1 cellular context compared by ENCODE assay signal in genomic region chr11:74185695-74186094, GRCh38.
TF ChIP-seq lines count a peak whose summit lies in the region.

No MANE protein-coding gene starts in this region.

TF ChIP-seq in K562, 482 proteins besides CTCF, POLR2A, EP300 and RAD21 (continued from another document and continues in another):
- TF ChIP-seq, protein P1, sequence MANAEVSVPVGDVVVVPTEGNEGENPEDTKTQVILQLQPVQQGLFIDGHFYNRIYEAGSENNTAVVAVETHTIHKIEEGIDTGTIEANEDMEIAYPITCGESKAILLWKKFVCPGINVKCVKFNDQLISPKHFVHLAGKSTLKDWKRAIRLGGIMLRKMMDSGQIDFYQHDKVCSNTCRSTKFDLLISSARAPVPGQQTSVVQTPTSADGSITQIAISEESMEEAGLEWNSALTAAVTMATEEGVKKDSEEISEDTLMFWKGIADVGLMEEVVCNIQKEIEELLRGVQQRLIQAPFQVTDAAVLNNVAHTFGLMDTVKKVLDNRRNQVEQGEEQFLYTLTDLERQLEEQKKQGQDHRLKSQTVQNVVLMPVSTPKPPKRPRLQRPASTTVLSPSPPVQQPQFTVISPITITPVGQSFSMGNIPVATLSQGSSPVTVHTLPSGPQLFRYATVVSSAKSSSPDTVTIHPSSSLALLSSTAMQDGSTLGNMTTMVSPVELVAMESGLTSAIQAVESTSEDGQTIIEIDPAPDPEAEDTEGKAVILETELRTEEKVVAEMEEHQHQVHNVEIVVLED (CRISPR knock-in tag; IDR thresholded peaks at IDR 0.05) = no peak
- TF ChIP-seq ESRRB (CRISPR knock-in tag; IDR thresholded peaks at IDR 0.05; ENCODE audit: borderline replicate concordance) (no peak), CBX8 (IDR thresholded peaks at IDR 0.05; ENCODE audit: borderline replicate concordance, extremely low read depth, low read depth, low read length, poor library complexity, severe bottlenecking) (no peak), MTA1 (IDR thresholded peaks at IDR 0.05; ENCODE audit: borderline replicate concordance) (no peak), NR1H2 (CRISPR knock-in tag; IDR thresholded peaks at IDR 0.05) (no peak), MAFF (IDR thresholded peaks at IDR 0.05; ENCODE audit: low read length) (peak; percentile 51; the same call in 1 of the 2 replicates), CEBPG (CRISPR knock-in tag; IDR thresholded peaks at IDR 0.05) (no peak), CEBPG (tag; conservative IDR thresholded peaks at IDR 0.05 in 1 of 2, IDR thresholded peaks at IDR 0.05 in 1 of 2) (no peak), SRSF9 (IDR thresholded peaks at IDR 0.05; ENCODE audit: borderline replicate concordance, low read depth, low read length) (no peak), TRIM28 (IDR thresholded peaks at IDR 0.05) (no peak), ZNF592 (IDR thresholded peaks at IDR 0.05) (no peak), NCOA6 (IDR thresholded peaks at IDR 0.05) (no peak), SIRT6 (IDR thresholded peaks at IDR 0.05; ENCODE audit: low read depth, low read length) (no peak), CXXC5 (CRISPR knock-in tag; IDR thresholded peaks at IDR 0.05) (no peak), FOXA1 (IDR thresholded peaks at IDR 0.05; ENCODE audit: borderline replicate concordance) (no peak), HBP1 (CRISPR knock-in tag; IDR thresholded peaks at IDR 0.05) (no peak), DACH1 (IDR thresholded peaks at IDR 0.05; ENCODE audit: partially characterized antibody) (no peak), NONO (IDR thresholded peaks at IDR 0.05; ENCODE audit: low read depth in 2 of 2, low read length in 1 of 2) (no peak), THAP12 (CRISPR knock-in tag; IDR thresholded peaks at IDR 0.05) (no peak), HMBOX1 (IDR thresholded peaks at IDR 0.05) (no peak), KLF6 (CRISPR knock-in tag; IDR thresholded peaks at IDR 0.05; ENCODE audit: borderline replicate concordance) (no peak), FOXK2 (conservative IDR thresholded peaks at IDR 0.05 in 1 of 2, IDR thresholded peaks at IDR 0.05 in 1 of 2; ENCODE audit: low read depth in 2 of 2) (no peak), C11orf30 (IDR thresholded peaks at IDR 0.05; ENCODE audit: low read depth) (peak; percentile 71), ELK3 (CRISPR knock-in tag; IDR thresholded peaks at IDR 0.05) (no peak), ZNF316 (IDR thresholded peaks at IDR 0.05) (peak; percentile 67), KAT2B (IDR thresholded peaks at IDR 0.05; ENCODE audit: low read depth, low read length) (no peak), ZNF75A (CRISPR knock-in tag; IDR thresholded peaks at IDR 0.05) (no peak), MIER1 (IDR thresholded peaks at IDR 0.05; ENCODE audit: low read depth) (no peak), TGIF2 (CRISPR knock-in tag; IDR thresholded peaks at IDR 0.05) (no peak), ZBTB8A (IDR thresholded peaks at IDR 0.05; ENCODE audit: partially characterized antibody) (no peak), ZNF830 (CRISPR knock-in tag; IDR thresholded peaks at IDR 0.05) (no peak)
- TF ChIP-seq, protein P2, sequence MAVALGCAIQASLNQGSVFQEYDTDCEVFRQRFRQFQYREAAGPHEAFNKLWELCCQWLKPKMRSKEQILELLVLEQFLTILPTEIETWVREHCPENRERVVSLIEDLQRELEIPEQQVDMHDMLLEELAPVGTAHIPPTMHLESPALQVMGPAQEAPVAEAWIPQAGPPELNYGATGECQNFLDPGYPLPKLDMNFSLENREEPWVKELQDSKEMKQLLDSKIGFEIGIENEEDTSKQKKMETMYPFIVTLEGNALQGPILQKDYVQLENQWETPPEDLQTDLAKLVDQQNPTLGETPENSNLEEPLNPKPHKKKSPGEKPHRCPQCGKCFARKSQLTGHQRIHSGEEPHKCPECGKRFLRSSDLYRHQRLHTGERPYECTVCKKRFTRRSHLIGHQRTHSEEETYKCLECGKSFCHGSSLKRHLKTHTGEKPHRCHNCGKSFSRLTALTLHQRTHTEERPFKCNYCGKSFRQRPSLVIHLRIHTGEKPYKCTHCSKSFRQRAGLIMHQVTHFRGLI (CRISPR knock-in tag; IDR thresholded peaks at IDR 0.05) = no peak
- TF ChIP-seq, protein P3, sequence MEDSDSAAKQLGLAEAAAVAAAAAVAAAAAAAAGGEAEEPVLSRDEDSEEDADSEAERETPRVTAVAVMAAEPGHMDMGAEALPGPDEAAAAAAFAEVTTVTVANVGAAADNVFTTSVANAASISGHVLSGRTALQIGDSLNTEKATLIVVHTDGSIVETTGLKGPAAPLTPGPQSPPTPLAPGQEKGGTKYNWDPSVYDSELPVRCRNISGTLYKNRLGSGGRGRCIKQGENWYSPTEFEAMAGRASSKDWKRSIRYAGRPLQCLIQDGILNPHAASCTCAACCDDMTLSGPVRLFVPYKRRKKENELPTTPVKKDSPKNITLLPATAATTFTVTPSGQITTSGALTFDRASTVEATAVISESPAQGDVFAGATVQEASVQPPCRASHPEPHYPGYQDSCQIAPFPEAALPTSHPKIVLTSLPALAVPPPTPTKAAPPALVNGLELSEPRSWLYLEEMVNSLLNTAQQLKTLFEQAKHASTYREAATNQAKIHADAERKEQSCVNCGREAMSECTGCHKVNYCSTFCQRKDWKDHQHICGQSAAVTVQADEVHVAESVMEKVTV (CRISPR knock-in tag; IDR thresholded peaks at IDR 0.05) = no peak
- TF ChIP-seq, protein P4, sequence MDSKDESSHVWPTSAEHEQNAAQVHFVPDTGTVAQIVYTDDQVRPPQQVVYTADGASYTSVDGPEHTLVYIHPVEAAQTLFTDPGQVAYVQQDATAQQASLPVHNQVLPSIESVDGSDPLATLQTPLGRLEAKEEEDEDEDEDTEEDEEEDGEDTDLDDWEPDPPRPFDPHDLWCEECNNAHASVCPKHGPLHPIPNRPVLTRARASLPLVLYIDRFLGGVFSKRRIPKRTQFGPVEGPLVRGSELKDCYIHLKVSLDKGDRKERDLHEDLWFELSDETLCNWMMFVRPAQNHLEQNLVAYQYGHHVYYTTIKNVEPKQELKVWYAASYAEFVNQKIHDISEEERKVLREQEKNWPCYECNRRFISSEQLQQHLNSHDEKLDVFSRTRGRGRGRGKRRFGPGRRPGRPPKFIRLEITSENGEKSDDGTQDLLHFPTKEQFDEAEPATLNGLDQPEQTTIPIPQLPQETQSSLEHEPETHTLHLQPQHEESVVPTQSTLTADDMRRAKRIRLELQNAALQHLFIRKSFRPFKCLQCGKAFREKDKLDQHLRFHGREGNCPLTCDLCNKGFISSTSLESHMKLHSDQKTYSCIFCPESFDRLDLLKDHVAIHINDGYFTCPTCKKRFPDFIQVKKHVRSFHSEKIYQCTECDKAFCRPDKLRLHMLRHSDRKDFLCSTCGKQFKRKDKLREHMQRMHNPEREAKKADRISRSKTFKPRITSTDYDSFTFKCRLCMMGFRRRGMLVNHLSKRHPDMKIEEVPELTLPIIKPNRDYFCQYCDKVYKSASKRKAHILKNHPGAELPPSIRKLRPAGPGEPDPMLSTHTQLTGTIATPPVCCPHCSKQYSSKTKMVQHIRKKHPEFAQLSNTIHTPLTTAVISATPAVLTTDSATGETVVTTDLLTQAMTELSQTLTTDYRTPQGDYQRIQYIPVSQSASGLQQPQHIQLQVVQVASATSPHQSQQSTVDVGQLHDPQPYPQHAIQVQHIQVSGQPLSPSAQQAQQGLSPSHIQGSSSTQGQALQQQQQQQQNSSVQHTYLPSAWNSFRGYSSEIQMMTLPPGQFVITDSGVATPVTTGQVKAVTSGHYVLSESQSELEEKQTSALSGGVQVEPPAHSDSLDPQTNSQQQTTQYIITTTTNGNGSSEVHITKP (IDR thresholded peaks at IDR 0.05; ENCODE audit: partially characterized antibody) = no peak
- TF ChIP-seq, protein P5, sequence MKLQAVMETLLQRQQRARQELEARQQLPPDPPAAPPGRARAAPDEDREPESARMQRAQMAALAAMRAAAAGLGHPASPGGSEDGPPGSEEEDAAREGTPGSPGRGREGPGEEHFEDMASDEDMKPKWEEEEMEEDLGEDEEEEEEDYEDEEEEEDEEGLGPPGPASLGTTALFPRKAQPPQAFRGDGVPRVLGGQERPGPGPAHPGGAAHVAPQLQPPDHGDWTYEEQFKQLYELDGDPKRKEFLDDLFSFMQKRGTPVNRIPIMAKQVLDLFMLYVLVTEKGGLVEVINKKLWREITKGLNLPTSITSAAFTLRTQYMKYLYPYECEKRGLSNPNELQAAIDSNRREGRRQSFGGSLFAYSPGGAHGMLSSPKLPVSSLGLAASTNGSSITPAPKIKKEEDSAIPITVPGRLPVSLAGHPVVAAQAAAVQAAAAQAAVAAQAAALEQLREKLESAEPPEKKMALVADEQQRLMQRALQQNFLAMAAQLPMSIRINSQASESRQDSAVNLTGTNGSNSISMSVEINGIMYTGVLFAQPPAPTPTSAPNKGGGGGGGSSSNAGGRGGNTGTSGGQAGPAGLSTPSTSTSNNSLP (IDR thresholded peaks at IDR 0.05; ENCODE audit: borderline replicate concordance, low read depth, low read length) = 0 out of 2 replicates have a peak, but pooled peaks have one; percentile 28
- TF ChIP-seq, protein P6, sequence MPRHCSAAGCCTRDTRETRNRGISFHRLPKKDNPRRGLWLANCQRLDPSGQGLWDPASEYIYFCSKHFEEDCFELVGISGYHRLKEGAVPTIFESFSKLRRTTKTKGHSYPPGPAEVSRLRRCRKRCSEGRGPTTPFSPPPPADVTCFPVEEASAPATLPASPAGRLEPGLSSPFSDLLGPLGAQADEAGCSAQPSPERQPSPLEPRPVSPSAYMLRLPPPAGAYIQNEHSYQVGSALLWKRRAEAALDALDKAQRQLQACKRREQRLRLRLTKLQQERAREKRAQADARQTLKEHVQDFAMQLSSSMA (CRISPR knock-in tag; IDR thresholded peaks at IDR 0.05) = no peak
